In genomic region chr16:69311115-69311532, GRCh38 we compare ENCODE assay signal across 8 cellular contexts. TPM values are rescaled to one million over a fixed set of nuclear protein-coding genes. Genes with fewer than 3 reads are reported as not detected.
DNase-seq lines count a peak whose midpoint lies in the region; ATAC-seq and TF ChIP-seq lines count a peak whose summit lies in the region.

Gene VPS4A, plus strand, starts transcription at chr16:69311350. Its CDS starts 162 bp downstream, at chr16:69311512.

- H3K9me3 ChIP-seq in SK-N-MC (ENCODE audit: low read depth, low read length): no peaks in the 10 kb centered on the region
- no peaks in the 10 kb centered on the region for H3K9me3 ChIP-seq in testis

- H3K4me1 ChIP-seq in testis: peaks cover 9% of the 10 kb centered on the region

- intact Hi-C loops in testis (cut with DNase I; ENCODE audit: low total_unique reads): no loop called here

- peak; percentile 91 for ATAC-seq in HG02571 (IDR thresholded peaks at IDR 0.05; ENCODE audit: unreplicated experiment)
- ATAC-seq in omental fat pad (ENCODE audit: low FRiP score): peak; percentile 99

- TF ChIP-seq POLR2A in NB4 (IDR thresholded peaks at IDR 0.05; ENCODE audit: extremely low read depth, insufficient read length) (peak; percentile 59), testis (IDR thresholded peaks at IDR 0.05) (no peak)

- WGBS in testis, 2 donors: 0 to 2% methylated on average over 5 to 23 of the region's 51 CpGs

- H3K27ac ChIP-seq in SK-N-MC: 0 out of 2 replicates have a peak within 1 kb of the TSS, but pooled peaks have one; percentile 67
- H3K27ac ChIP-seq in testis: peak within 1 kb of the TSS; percentile 64 to 89

- H3K36me3 ChIP-seq in SK-N-MC (ENCODE audit: insufficient read depth, low read length) (peaks cover under 1% of the 10 kb centered on the region; the same call in 1 of the 2 replicates), testis (ENCODE audit: low read depth, missing control alignments) (no peaks in the 10 kb centered on the region)

- no peaks in the 10 kb centered on the region for H3K27me3 ChIP-seq in testis

- DNase-seq in GM10266 (ENCODE audit: extremely low spot score) (peak; percentile 99), NB4 (ENCODE audit: low read depth) (peak; percentile 97), SK-N-MC (ENCODE audit: low read depth, low spot score) (peak; percentile 12), globus pallidus (ENCODE audit: low spot score) (peak; percentile 98), omental fat pad (ENCODE audit: low spot score) (peak; percentile 90), testis (peak; percentile 98)
- DNase-seq in activated naive CD4-positive, alpha-beta T cell treated with anti-CD3 and anti-CD28 coated beads, Interleukin-2, amount 50 U/mL, for 16 hours: peak; percentile 97

- peak within 1 kb of the TSS; percentile 84 for H3K9ac ChIP-seq in SK-N-MC (ENCODE audit: insufficient read length)

- peak within 1 kb of the TSS; percentile 84 for H3K4me3 ChIP-seq in NB4 (ENCODE audit: low read depth, low read length)
- H3K4me3 ChIP-seq in SK-N-MC: peak within 1 kb of the TSS; percentile 79
- peak within 1 kb of the TSS; percentile 82 to 96 for H3K4me3 ChIP-seq in testis

- peak; percentile 99 for TF ChIP-seq CTCF in GM10266 (IDR thresholded peaks at IDR 0.05; ENCODE audit: control insufficient read depth, insufficient read depth, low read depth, missing control alignments)
- TF ChIP-seq CTCF in NB4 (IDR thresholded peaks at IDR 0.05; ENCODE audit: low read depth, low read length): peak; percentile 74
- peak in 2 of 3 donors; percentile 43 to 83 for TF ChIP-seq CTCF in omental fat pad (IDR thresholded peaks at IDR 0.05)
- TF ChIP-seq CTCF in testis (IDR thresholded peaks at IDR 0.05): peak; percentile 88 to 96 (median 93)

RNA-seq across cellular contexts. Expression of gene VPS4A, which starts in this region (rescaled TPM):
- total RNA-seq in omental fat pad (10 to 100 TPM; 26.6 to 39.0 (median 34.1) TPM), testis (10 to 100 TPM; 39.8 to 43.1 TPM)
- 31.9 TPM for polyA plus RNA-seq in testis (ENCODE audit: insufficient read depth, low read depth, low replicate concordance)

Comparison
In these comparisons a context has a peak if more than half of its experiments do, and no peak if none do; other contexts are left out.
1. Peak in every context shown above with its lines: DNase-seq, ATAC-seq, H3K4me3 ChIP-seq and H3K27ac ChIP-seq.
2. DNase-seq: peak in every context shown above with its lines; median percentile 99 in GM10266; 98 in globus pallidus; 98 in testis; 97 in NB4; 97 in activated naive CD4-positive, alpha-beta T cell treated with anti-CD3 and anti-CD28 coated beads, Interleukin-2, amount 50 U/mL, for 16 hours; 90 in omental fat pad; 12 in SK-N-MC.